ENCODE assay signal across 1 cellular context in the genomic region with DNA sequence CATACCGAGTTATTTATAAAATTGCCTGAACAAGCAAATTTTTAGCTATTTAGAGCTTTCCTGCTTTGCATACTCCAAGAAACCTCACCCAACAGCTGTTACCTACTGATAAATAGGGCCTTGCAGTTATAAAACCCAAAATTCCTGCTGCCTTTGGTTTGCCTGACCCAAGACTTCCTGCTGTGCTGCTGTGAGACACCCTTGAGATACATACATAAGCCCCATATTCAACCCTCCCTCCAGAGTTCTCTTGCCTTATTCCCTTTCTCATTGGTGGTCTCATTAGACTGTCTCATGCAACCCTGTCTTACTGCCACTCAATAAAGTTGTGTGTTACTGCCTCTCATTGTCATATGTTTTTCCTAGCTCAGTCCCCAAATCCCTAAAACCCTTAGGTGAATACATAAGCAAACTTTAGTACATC.
TF ChIP-seq lines count a peak whose summit lies in the region.

No MANE protein-coding gene starts in this region.

TF ChIP-seq in K562, 482 proteins besides CTCF, POLR2A, EP300 and RAD21 (continued from another document):
- TF ChIP-seq, protein P1, sequence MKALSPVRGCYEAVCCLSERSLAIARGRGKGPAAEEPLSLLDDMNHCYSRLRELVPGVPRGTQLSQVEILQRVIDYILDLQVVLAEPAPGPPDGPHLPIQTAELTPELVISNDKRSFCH (CRISPR knock-in tag; IDR thresholded peaks at IDR 0.05) = no peak
- TF ChIP-seq, protein P1 (tag; IDR thresholded peaks at IDR 0.05) = 0 out of 2 replicates have a peak, but pooled peaks have one; percentile 3
- TF ChIP-seq MEF2A (IDR thresholded peaks at IDR 0.05; ENCODE audit: control insufficient read depth, low read depth, low read length) (peak; percentile 67; the same call in 1 of the 2 replicates), ZC3H4 (CRISPR knock-in tag; IDR thresholded peaks at IDR 0.05; ENCODE audit: borderline replicate concordance) (no peak), MAFG (tag; conservative IDR thresholded peaks at IDR 0.05) (peak; percentile 75), RFX7 (CRISPR knock-in tag; IDR thresholded peaks at IDR 0.05) (no peak), KLF10 (CRISPR knock-in tag; IDR thresholded peaks at IDR 0.05) (no peak), ZNF316 (IDR thresholded peaks at IDR 0.05) (peak; percentile 93), MEF2D (tag; conservative IDR thresholded peaks at IDR 0.05; ENCODE audit: low read depth) (peak; percentile 89), ZNF766 (CRISPR knock-in tag; conservative IDR thresholded peaks at IDR 0.05) (peak; percentile 99), MAFF (IDR thresholded peaks at IDR 0.05; ENCODE audit: low read length) (peak; percentile 74), MYC (IDR thresholded peaks at IDR 0.05; ENCODE audit: low read depth, low read length) (0 out of 2 replicates have a peak, but pooled peaks have one; percentile 12), MYC (CRISPR knock-in tag; IDR thresholded peaks at IDR 0.05; ENCODE audit: borderline replicate concordance, low read depth) (no peak), DPF2 (IDR thresholded peaks at IDR 0.05) (peak; percentile 57), POLR2B (IDR thresholded peaks at IDR 0.05; ENCODE audit: low read depth, partially characterized antibody) (peak; percentile 14), RBFOX2 (IDR thresholded peaks at IDR 0.05; ENCODE audit: low read depth, low read length) (peak; percentile 46; the same call in 1 of the 2 replicates), ZKSCAN3 (CRISPR knock-in tag; IDR thresholded peaks at IDR 0.05) (no peak), SRF (CRISPR knock-in tag; IDR thresholded peaks at IDR 0.05) (peak in 1 of 2 experiments; percentile 28; a peak in 1 of 4 replicates), STAT5A (IDR thresholded peaks at IDR 0.05; ENCODE audit: borderline replicate concordance, low read length) (peak; percentile 52; the same call in 1 of the 2 replicates), KLF16 (IDR thresholded peaks at IDR 0.05) (0 out of 2 replicates have a peak, but pooled peaks have one; percentile 22), ARID1B (IDR thresholded peaks at IDR 0.05) (peak; percentile 82), SUPT5H (IDR thresholded peaks at IDR 0.05) (peak; percentile 29; the same call in 1 of the 2 replicates), LCOR (CRISPR knock-in tag; IDR thresholded peaks at IDR 0.05) (peak; percentile 92), ILK (tag; IDR thresholded peaks at IDR 0.05; ENCODE audit: borderline replicate concordance, low read depth) (no peak), ELF4 (CRISPR knock-in tag; IDR thresholded peaks at IDR 0.05) (0 out of 2 replicates have a peak, but pooled peaks have one; percentile 4), TBP (optimal IDR thresholded peaks at IDR 0.05; ENCODE audit: low read depth, low read length) (peak; percentile 19), ARHGAP35 (IDR thresholded peaks at IDR 0.05; ENCODE audit: partially characterized antibody) (no peak), SOX6 (IDR thresholded peaks at IDR 0.05) (peak; percentile 35), TCF3 (CRISPR knock-in tag; IDR thresholded peaks at IDR 0.05) (peak; percentile 89), FOXJ2 (tag; IDR thresholded peaks at IDR 0.05) (no peak), DACH1 (IDR thresholded peaks at IDR 0.05; ENCODE audit: partially characterized antibody) (peak; percentile 92), TAF1 (IDR thresholded peaks at IDR 0.05; ENCODE audit: control insufficient read depth, extremely low read depth, insufficient read depth, low read length, severe bottlenecking) (peak; percentile 18)
- TF ChIP-seq, protein P2, sequence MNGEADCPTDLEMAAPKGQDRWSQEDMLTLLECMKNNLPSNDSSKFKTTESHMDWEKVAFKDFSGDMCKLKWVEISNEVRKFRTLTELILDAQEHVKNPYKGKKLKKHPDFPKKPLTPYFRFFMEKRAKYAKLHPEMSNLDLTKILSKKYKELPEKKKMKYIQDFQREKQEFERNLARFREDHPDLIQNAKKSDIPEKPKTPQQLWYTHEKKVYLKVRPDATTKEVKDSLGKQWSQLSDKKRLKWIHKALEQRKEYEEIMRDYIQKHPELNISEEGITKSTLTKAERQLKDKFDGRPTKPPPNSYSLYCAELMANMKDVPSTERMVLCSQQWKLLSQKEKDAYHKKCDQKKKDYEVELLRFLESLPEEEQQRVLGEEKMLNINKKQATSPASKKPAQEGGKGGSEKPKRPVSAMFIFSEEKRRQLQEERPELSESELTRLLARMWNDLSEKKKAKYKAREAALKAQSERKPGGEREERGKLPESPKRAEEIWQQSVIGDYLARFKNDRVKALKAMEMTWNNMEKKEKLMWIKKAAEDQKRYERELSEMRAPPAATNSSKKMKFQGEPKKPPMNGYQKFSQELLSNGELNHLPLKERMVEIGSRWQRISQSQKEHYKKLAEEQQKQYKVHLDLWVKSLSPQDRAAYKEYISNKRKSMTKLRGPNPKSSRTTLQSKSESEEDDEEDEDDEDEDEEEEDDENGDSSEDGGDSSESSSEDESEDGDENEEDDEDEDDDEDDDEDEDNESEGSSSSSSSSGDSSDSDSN (IDR thresholded peaks at IDR 0.05; ENCODE audit: borderline replicate concordance in 1 of 2, low read depth in 2 of 2, low read length in 2 of 2) = peak in 1 of 2 experiments; percentile 47; a peak in 1 of 4 replicates
- TF ChIP-seq, protein P3, sequence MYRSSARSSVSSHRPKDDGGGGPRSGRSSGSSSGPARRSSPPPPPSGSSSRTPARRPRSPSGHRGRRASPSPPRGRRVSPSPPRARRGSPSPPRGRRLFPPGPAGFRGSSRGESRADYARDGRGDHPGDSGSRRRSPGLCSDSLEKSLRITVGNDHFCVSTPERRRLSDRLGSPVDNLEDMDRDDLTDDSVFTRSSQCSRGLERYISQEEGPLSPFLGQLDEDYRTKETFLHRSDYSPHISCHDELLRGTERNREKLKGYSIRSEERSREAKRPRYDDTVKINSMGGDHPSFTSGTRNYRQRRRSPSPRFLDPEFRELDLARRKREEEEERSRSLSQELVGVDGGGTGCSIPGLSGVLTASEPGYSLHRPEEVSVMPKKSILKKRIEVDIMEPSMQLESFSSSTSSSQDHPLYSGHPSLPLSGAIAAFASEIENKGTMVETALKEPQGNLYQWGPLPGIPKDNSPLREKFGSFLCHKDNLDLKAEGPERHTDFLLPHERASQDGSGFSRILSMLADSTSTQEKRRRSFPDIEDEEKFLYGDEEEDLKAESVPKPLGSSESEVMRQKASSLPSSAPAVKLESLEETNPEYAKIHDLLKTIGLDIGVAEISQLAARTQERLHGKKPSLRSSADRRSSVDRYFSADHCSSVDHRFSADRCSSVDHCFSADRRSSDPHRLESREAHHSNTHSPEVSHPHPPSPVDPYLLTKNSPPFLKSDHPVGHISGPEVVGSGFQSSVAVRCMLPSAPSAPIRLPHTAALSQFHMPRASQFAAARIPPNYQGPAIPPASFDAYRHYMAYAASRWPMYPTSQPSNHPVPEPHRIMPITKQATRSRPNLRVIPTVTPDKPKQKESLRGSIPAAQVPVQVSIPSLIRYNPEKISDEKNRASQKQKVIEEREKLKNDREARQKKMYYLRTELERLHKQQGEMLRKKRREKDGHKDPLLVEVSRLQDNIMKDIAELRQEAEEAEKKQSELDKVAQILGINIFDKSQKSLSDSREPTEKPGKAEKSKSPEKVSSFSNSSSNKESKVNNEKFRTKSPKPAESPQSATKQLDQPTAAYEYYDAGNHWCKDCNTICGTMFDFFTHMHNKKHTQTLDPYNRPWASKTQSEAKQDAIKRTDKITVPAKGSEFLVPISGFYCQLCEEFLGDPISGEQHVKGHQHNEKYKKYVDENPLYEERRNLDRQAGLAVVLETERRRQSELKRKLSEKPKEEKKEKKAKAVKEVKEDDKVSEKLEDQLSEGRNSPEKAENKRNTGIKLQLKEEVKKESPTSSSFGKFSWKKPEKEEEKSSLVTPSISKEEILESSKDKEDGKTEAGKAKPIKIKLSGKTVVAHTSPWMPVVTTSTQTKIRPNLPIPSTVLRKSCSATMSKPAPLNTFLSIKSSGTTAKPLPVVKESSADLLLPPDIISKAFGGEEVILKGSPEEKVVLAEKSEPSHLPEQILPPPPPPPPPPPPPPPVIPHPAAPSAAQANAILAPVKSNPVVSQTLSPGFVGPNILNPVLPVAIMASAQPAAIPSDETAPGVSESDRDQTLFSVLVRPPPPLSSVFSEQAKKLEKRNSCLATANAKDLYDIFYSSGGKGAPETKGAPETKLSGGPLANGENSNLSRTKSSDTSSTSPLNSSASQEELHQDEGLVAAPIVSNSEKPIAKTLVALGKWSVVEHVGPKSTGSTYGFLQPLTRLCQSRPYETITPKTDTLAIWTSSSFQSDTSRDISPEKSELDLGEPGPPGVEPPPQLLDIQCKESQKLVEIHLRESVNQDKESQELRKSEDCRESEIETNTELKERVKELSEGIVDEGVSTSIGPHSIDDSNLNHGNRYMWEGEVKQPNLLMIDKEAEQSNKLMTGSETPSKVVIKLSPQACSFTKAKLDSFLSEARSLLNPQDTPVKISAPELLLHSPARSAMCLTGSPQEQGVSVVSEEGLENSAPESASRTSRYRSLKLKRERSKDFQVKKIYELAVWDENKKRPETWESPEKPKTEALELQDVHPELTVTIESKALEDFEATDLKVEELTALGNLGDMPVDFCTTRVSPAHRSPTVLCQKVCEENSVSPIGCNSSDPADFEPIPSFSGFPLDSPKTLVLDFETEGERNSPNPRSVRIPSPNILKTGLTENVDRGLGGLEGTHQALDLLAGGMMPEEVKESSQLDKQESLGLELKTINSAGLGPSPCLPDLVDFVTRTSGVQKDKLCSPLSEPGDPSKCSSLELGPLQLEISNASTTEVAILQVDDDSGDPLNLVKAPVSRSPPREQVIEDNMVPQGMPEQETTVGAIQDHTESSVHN (IDR thresholded peaks at IDR 0.05; ENCODE audit: borderline replicate concordance in 1 of 2, low read depth in 1 of 2) = peak in 1 of 2 experiments; percentile 62; a peak in 1 of 4 replicates
- TF ChIP-seq, protein P4, sequence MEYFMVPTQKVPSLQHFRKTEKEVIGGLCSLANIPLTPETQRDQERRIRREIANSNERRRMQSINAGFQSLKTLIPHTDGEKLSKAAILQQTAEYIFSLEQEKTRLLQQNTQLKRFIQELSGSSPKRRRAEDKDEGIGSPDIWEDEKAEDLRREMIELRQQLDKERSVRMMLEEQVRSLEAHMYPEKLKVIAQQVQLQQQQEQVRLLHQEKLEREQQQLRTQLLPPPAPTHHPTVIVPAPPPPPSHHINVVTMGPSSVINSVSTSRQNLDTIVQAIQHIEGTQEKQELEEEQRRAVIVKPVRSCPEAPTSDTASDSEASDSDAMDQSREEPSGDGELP (CRISPR knock-in tag; IDR thresholded peaks at IDR 0.05; ENCODE audit: borderline replicate concordance) = peak; percentile 81; the same call in 1 of the 2 replicates
- TF ChIP-seq, protein P5, sequence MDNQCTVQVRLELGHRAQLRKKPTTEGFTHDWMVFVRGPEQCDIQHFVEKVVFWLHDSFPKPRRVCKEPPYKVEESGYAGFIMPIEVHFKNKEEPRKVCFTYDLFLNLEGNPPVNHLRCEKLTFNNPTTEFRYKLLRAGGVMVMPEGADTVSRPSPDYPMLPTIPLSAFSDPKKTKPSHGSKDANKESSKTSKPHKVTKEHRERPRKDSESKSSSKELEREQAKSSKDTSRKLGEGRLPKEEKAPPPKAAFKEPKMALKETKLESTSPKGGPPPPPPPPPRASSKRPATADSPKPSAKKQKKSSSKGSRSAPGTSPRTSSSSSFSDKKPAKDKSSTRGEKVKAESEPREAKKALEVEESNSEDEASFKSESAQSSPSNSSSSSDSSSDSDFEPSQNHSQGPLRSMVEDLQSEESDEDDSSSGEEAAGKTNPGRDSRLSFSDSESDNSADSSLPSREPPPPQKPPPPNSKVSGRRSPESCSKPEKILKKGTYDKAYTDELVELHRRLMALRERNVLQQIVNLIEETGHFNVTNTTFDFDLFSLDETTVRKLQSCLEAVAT (IDR thresholded peaks at IDR 0.05) = peak; percentile 96 to 99
- TF ChIP-seq, protein P6, sequence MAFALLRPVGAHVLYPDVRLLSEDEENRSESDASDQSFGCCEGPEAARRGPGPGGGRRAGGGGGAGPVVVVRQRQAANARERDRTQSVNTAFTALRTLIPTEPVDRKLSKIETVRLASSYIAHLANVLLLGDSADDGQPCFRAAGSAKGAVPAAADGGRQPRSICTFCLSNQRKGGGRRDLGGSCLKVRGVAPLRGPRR (CRISPR knock-in tag; IDR thresholded peaks at IDR 0.05) = no peak
- TF ChIP-seq, protein P7, sequence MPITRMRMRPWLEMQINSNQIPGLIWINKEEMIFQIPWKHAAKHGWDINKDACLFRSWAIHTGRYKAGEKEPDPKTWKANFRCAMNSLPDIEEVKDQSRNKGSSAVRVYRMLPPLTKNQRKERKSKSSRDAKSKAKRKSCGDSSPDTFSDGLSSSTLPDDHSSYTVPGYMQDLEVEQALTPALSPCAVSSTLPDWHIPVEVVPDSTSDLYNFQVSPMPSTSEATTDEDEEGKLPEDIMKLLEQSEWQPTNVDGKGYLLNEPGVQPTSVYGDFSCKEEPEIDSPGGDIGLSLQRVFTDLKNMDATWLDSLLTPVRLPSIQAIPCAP (CRISPR knock-in tag; IDR thresholded peaks at IDR 0.05; ENCODE audit: borderline replicate concordance) = no peak
- TF ChIP-seq, protein P8, sequence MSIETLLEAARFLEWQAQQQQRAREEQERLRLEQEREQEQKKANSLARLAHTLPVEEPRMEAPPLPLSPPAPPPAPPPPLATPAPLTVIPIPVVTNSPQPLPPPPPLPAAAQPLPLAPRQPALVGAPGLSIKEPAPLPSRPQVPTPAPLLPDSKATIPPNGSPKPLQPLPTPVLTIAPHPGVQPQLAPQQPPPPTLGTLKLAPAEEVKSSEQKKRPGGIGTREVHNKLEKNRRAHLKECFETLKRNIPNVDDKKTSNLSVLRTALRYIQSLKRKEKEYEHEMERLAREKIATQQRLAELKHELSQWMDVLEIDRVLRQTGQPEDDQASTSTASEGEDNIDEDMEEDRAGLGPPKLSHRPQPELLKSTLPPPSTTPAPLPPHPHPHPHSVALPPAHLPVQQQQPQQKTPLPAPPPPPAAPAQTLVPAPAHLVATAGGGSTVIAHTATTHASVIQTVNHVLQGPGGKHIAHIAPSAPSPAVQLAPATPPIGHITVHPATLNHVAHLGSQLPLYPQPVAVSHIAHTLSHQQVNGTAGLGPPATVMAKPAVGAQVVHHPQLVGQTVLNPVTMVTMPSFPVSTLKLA (conservative IDR thresholded peaks at IDR 0.05) = peak in 1 of 2 experiments; percentile 43; a peak in 1 of 4 replicates
- TF ChIP-seq, protein P9, sequence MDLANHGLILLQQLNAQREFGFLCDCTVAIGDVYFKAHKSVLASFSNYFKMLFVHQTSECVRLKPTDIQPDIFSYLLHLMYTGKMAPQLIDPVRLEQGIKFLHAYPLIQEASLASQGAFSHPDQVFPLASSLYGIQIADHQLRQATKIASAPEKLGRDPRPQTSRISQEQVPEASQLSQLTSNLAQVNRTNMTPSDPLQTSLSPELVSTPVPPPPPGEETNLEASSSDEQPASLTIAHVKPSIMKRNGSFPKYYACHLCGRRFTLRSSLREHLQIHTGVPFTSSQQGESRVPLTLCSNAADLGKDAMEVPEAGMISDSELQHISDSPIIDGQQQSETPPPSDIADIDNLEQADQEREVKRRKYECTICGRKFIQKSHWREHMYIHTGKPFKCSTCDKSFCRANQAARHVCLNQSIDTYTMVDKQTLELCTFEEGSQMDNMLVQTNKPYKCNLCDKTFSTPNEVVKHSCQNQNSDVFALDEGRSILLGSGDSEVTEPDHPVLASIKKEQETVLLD (IDR thresholded peaks at IDR 0.05) = peak; percentile 43; the same call in 1 of the 2 replicates
- TF ChIP-seq, protein P10, sequence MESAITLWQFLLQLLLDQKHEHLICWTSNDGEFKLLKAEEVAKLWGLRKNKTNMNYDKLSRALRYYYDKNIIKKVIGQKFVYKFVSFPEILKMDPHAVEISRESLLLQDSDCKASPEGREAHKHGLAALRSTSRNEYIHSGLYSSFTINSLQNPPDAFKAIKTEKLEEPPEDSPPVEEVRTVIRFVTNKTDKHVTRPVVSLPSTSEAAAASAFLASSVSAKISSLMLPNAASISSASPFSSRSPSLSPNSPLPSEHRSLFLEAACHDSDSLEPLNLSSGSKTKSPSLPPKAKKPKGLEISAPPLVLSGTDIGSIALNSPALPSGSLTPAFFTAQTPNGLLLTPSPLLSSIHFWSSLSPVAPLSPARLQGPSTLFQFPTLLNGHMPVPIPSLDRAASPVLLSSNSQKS (CRISPR knock-in tag; IDR thresholded peaks at IDR 0.05) = no peak
